In the genomic region with DNA sequence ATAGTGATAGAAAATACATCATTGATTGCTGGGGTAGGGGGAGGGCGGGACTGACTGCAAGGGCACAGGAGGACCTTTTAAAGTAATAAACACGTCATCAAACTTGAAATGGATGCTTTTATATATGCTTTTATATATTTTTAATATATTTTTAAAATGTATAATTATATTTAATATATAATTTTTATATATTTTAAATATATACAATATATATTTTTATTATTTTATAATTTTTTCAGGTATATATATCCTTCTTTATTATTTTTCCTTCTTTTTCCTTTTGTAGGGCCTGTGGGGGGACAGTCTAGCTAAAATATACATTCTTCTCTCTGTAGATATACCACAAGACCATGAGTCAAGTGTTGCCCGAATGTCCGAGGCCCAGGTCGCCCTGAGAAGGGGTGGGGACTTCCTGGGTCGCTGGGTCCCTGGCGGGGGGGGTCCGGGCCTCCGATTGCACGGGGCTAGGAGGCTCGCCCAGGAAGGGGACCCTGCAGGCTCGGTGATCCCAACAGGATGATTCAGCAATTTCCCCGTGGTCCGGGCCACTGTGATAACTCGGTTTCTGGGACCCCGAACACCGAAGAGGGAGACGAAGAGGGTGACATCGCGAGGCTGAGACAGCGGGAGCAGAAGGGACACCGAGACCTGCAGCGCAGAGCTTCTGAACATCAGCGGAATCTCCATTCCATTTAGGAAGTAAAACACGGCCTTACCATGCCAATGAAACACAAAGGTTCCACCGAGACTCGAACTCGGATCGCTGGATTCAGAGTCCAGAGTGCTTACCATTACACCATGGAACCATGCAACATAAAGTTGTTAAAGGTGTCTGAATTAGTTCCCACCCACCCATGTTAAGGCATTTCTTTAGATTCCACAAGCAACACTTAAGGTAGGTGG, we compare ENCODE assay signal across 9 cellular contexts.
DNase-seq lines count a peak whose midpoint lies in the region; ATAC-seq and TF ChIP-seq lines count a peak whose summit lies in the region.
"Had no signal": no experiment of that assay in that cellular context is flagged by ENCODE, and none has a peak within 500 bp of the region (broad histone marks: within the 10 kb centered on the region; RNA-seq: fewer than 3 reads in every experiment).

No MANE protein-coding gene starts in this region.

- no peak overlapping the region for H3K27ac Mint-ChIP-seq in T-helper 2 cell treated with Interferon-gamma antibody and Interleukin-4, amounts not matched to agents 5 μg/mL and 100 μg/mL, for 36 hours
- peak overlapping the region; percentile 100 for H3K27ac Mint-ChIP-seq in T-helper 17 cell

- peaks cover 33% of the 10 kb centered on the region for H3K27me3 Mint-ChIP-seq in T-helper 2 cell treated with Interferon-gamma antibody and Interleukin-4, amounts not matched to agents 5 μg/mL and 100 μg/mL, for 36 hours (ENCODE audit: low read depth)
- peaks cover 8% of the 10 kb centered on the region for H3K27me3 Mint-ChIP-seq in T-helper 17 cell

- peaks cover 19% of the 10 kb centered on the region for H3K4me1 Mint-ChIP-seq in T-helper 2 cell treated with Interferon-gamma antibody and Interleukin-4, amounts not matched to agents 5 μg/mL and 100 μg/mL, for 36 hours (ENCODE audit: low read depth)
- H3K4me1 Mint-ChIP-seq in T-helper 17 cell: peaks cover 21% of the 10 kb centered on the region

- no peaks in the 10 kb centered on the region for H3K9me3 ChIP-seq in T-helper 17 cell (ENCODE audit: control insufficient read depth, low read length, poor library complexity, severe bottlenecking)
- H3K9me3 ChIP-seq: pancreas had no signal

- H3K36me3 Mint-ChIP-seq in T-helper 2 cell treated with Interferon-gamma antibody and Interleukin-4, amounts not matched to agents 5 μg/mL and 100 μg/mL, for 36 hours (ENCODE audit: low read depth): no peaks in the 10 kb centered on the region
- no peaks in the 10 kb centered on the region for H3K36me3 Mint-ChIP-seq in T-helper 17 cell (ENCODE audit: low read depth)

- H3K9me3 Mint-ChIP-seq in T-helper 2 cell treated with Interferon-gamma antibody and Interleukin-4, amounts not matched to agents 5 μg/mL and 100 μg/mL, for 36 hours: no peaks in the 10 kb centered on the region

- peak; percentile 1 for ATAC-seq in T-helper 17 cell

- TF ChIP-seq CTCF in GM10266 (IDR thresholded peaks at IDR 0.05; ENCODE audit: control insufficient read depth, insufficient read depth, low read depth, missing control alignments): no peak

- no peak for DNase-seq in T-helper 2 cell treated with Interferon-gamma antibody and Interleukin-4, amounts not matched to agents 5 μg/mL and 100 μg/mL, for 36 hours (ENCODE audit: low spot score)
- no peak for DNase-seq in T-helper 2 cell
- DNase-seq in T-helper 17 cell: no peak
- peak; percentile 86 for DNase-seq in fibroblast of the conjunctiva (ENCODE audit: low read depth)
- DNase-seq in stimulated activated CD4-positive, alpha-beta T cell treated with anti-CD3 and anti-CD28 coated beads, Interleukin-4, amount 100 ng/mL, for 24 hours: peak; percentile 26
- DNase-seq in NCI-H446 (lab: John Stamatoyannopoulos, UW): no peak
- DNase-seq in OCI-M2 (lab: John Stamatoyannopoulos, UW; ENCODE audit: unreplicated experiment): no peak
- no peak for DNase-seq in GM10266 (ENCODE audit: extremely low spot score)

- H3K4me3 Mint-ChIP-seq in T-helper 2 cell treated with Interferon-gamma antibody and Interleukin-4, amounts not matched to agents 5 μg/mL and 100 μg/mL, for 36 hours: peak overlapping the region; percentile 91
- peak overlapping the region; percentile 98 for H3K4me3 Mint-ChIP-seq in T-helper 17 cell

Comparison
In these comparisons a context has a peak if more than half of its experiments do, and no peak if none do; other contexts are left out.
1. DNase-seq: peak in fibroblast of the conjunctiva (single experiment) and stimulated activated CD4-positive, alpha-beta T cell treated with anti-CD3 and anti-CD28 coated beads, Interleukin-4, amount 100 ng/mL, for 24 hours (single experiment); none in T-helper 2 cell treated with Interferon-gamma antibody and Interleukin-4, amounts not matched to agents 5 μg/mL and 100 μg/mL, for 36 hours (single experiment), T-helper 2 cell (0 of 5), T-helper 17 cell (0 of 3), NCI-H446 (0 of 2), OCI-M2 (single experiment) and GM10266 (single experiment).